In the genomic region with DNA sequence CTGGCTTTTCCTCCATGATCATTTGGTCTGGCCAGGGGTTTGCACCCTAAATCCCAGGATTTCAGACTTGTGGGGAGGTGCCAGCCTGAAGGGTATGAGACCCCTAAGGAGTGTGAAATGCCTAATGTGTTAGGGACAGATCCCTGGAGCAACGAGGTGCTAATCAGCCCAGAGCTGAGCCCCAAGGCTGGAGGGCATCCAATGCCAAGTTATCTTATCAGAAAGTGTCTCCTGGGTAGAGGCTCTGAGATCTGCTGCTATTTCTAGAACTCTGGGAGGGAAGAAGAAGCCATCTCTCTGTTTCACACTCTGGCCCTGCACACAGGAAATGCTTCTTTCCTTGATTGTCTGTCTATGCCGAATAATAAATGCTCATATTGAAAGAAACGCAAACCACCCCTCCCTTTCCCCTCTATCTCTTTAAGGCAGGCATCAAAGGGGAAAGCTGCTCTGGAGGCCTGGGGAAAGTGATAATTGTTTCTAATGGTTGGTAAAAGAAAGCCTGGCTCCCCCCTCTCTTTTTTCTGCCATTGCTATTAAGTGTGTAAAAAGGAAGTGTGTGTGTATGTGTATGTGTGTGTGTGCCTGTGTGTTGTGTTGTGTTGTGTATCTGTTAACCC, we compare ENCODE assay signal across 17 cellular contexts.
"Had no signal": no experiment of that assay in that cellular context is flagged by ENCODE, and none has a peak within 500 bp of the region (broad histone marks: within the 10 kb centered on the region; RNA-seq: fewer than 3 reads in every experiment).

No MANE protein-coding gene starts in this region.

- H3K4me1 ChIP-seq: prostate gland, upper lobe of right lung had no signal

- H3K36me3 ChIP-seq: esophagus squamous epithelium, prostate gland, upper lobe of right lung had no signal

- H3K27ac ChIP-seq: esophagus squamous epithelium, prostate gland, upper lobe of right lung had no signal

- ATAC-seq: sciatic nerve, T-cell, upper lobe of right lung, WTC11 had no signal

- DNase-seq: activated CD4-positive, alpha-beta T cell treated with anti-CD3 and anti-CD28 coated beads for 48 hours; activated naive CD4-positive, alpha-beta T cell treated with anti-CD3 and anti-CD28 coated beads, Interleukin-2, amount 10 ng/mL, durations not matched to agents 7 days and 5 days; cerebellar nuclear complex; dermis blood vessel endothelial cell; esophagus squamous epithelium; foreskin fibroblast; head of caudate nucleus; kidney; naive B cell; stimulated activated CD4-positive, alpha-beta T cell treated with anti-CD3 and anti-CD28 coated beads, Interleukin-2, amount 100 ng/mL, for 24 hours; stimulated activated naive CD4-positive, alpha-beta T cell treated with Interleukin-2 at 50 U/mL for 16 hours; T-cell; T1000; upper lobe of right lung had no signal

- H3K27me3 ChIP-seq: esophagus squamous epithelium, upper lobe of right lung had no signal

- H3K9me3 ChIP-seq: esophagus squamous epithelium, prostate gland, upper lobe of right lung had no signal

- H3K4me3 ChIP-seq: esophagus squamous epithelium, prostate gland, upper lobe of right lung had no signal
